Comparison of ENCODE assay signal across 8 cellular contexts in the genomic region with DNA sequence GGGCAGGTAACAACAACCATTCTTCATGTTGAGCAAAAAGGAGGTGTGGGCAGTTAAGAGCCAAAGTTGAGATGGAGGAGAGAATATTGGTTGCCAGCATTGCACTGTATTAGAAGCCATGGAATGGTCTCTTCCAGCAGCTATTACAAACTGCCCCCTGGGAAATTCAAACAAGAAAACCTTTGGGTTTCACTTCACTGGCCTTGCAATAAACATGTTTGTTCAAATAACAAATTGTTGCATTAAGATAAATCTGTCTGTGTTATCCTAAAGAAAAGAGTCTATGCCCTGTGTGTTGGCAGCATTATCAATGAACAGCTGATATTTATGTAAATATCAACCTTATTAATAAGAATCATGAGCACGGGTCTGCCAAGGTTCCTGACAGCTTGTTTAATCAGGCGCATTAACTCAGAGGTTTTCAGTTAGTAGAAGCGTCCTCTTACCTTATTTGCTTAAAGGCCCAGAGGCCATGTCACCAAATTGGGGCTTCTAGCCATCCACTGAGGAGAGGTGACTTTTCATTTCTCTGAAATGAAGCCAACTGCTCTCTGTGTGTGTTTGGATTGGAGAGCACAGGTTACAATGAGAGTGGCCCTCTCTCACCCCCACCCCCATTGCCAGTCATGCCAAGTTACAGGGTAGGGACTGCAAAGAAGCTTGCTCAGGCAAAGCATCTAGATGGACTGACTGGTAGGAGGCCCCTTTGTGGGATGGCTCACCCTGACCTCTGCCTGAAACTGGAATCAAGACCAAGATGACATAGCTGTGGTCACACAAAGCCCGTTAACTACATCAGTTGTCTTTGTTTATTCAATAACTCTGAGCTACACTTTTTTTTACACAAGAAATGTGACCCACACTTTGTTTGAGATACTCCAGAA. TPM values are rescaled to one million over a fixed set of nuclear protein-coding genes. Genes with fewer than 3 reads are reported as not detected.
DNase-seq lines count a peak whose midpoint lies in the region; ATAC-seq and TF ChIP-seq lines count a peak whose summit lies in the region.

No MANE protein-coding gene starts in this region.

- H3K36me3 ChIP-seq in gastroesophageal sphincter: no peaks in the 10 kb centered on the region

- TF ChIP-seq EP300 in gastroesophageal sphincter (IDR thresholded peaks at IDR 0.05): no peak

- intact Hi-C loops in dorsolateral prefrontal cortex (cut with DNase I): no loop called here

- H3K27ac ChIP-seq in gastroesophageal sphincter: peak overlapping the region; percentile 39 to 65 (median 50)
- no peak overlapping the region for H3K27ac ChIP-seq in dorsolateral prefrontal cortex

- H3K36me3 Mint-ChIP-seq in activated naive CD4-positive, alpha-beta T cell treated with anti-CD3 and anti-CD28 coated beads, Interleukin-2, amount 50 U/mL, for 72 hours: peaks cover 11 to 15% of the 10 kb centered on the region in 2 donors

- TF ChIP-seq POLR2A in gastroesophageal sphincter (IDR thresholded peaks at IDR 0.05): no peak

- H3K4me3 ChIP-seq in gastroesophageal sphincter (no peak overlapping the region), dorsolateral prefrontal cortex (no peak overlapping the region)

- H3K27me3 ChIP-seq in gastroesophageal sphincter (no peaks in the 10 kb centered on the region), dorsolateral prefrontal cortex (no peaks in the 10 kb centered on the region)

- no peak for DNase-seq in activated naive CD4-positive, alpha-beta T cell treated with anti-CD3 and anti-CD28 coated beads, Interleukin-2, amount 50 U/mL, for 72 hours (ENCODE audit: low spot score in 2 of 2)
- DNase-seq in activated naive CD4-positive, alpha-beta T cell treated with Interleukin-2 at 50 U/mL for 16 hours: no peak
- peak; percentile 79 for DNase-seq in NCI-H2029 treated with DMSO at 0.1 percent for 48 hours (lab: John Stamatoyannopoulos, UW)
- DNase-seq in anterior cingulate cortex (lab: John Stamatoyannopoulos, UW): no peak
- no peak for DNase-seq in dorsolateral prefrontal cortex
- DNase-seq in Ammon's horn (ENCODE audit: low spot score): no peak

- TF ChIP-seq CTCF in gastroesophageal sphincter (IDR thresholded peaks at IDR 0.05): no peak
- TF ChIP-seq CTCF in dorsolateral prefrontal cortex (IDR thresholded peaks at IDR 0.05 in 54 of 56, conservative IDR thresholded peaks at IDR 0.05 in 2 of 56; ENCODE audit: low read depth in 1 of 56, partially characterized antibody in 56 of 56): no peak

- WGBS in gastroesophageal sphincter (ENCODE audit: low coverage in 1 of 2), 2 donors: 38 to 45% methylated on average over 3 to 4 of the region's 4 CpGs

- ATAC-seq in activated naive CD4-positive, alpha-beta T cell treated with anti-CD3 and anti-CD28 coated beads, Interleukin-2, amount 50 U/mL, for 72 hours: peak; percentile 61 to 73
- peak; percentile 80 for ATAC-seq in HG02852 (IDR thresholded peaks at IDR 0.05; ENCODE audit: unreplicated experiment)
- no peak for ATAC-seq in gastroesophageal sphincter

- no peaks in the 10 kb centered on the region for H3K9me3 Mint-ChIP-seq in activated naive CD4-positive, alpha-beta T cell treated with anti-CD3 and anti-CD28 coated beads, Interleukin-2, amount 50 U/mL, for 72 hours

- H3K4me1 ChIP-seq in gastroesophageal sphincter: peaks cover 20 to 76% (median 34%) of the 10 kb centered on the region in 3 donors

- no peaks in the 10 kb centered on the region for H3K9me3 ChIP-seq in gastroesophageal sphincter

- H3K27ac Mint-ChIP-seq in activated naive CD4-positive, alpha-beta T cell treated with anti-CD3 and anti-CD28 coated beads, Interleukin-2, amount 50 U/mL, for 72 hours: peak overlapping the region in 1 of 2 donors; percentile 88

RNA-seq across cellular contexts. Expression of a gene that starts 10.5 kb away (rescaled TPM):
- total RNA-seq in activated naive CD4-positive, alpha-beta T cell treated with anti-CD3 and anti-CD28 coated beads, Interleukin-2, amount 50 U/mL, for 72 hours: under 1 TPM; 0.08 to 0.09 TPM
- 100 to 1,000 TPM; 113 to 149 (median 122) TPM for total RNA-seq in gastroesophageal sphincter
- total RNA-seq in dorsolateral prefrontal cortex: 10 to 100 TPM in 105 of 120 experiments, 1 to 10 TPM in 15; 4.6 to 32.0 (median 16.9) TPM

Comparison
In these comparisons a context has a peak if more than half of its experiments do, and no peak if none do; other contexts are left out.
1. H3K27ac ChIP-seq: peak in gastroesophageal sphincter (4 of 4); none in dorsolateral prefrontal cortex (0 of 59).
2. RNA of a gene that starts 10.5 kb away (total RNA-seq): 113 to 149 TPM in gastroesophageal sphincter and 4.6 to 32.0 TPM in dorsolateral prefrontal cortex; 0.08 to 0.09 TPM in activated naive CD4-positive, alpha-beta T cell treated with anti-CD3 and anti-CD28 coated beads, Interleukin-2, amount 50 U/mL, for 72 hours; every median in the first group is over 4 times any median in the second.